9 cellular contexts compared by ENCODE assay signal in the genomic region with DNA sequence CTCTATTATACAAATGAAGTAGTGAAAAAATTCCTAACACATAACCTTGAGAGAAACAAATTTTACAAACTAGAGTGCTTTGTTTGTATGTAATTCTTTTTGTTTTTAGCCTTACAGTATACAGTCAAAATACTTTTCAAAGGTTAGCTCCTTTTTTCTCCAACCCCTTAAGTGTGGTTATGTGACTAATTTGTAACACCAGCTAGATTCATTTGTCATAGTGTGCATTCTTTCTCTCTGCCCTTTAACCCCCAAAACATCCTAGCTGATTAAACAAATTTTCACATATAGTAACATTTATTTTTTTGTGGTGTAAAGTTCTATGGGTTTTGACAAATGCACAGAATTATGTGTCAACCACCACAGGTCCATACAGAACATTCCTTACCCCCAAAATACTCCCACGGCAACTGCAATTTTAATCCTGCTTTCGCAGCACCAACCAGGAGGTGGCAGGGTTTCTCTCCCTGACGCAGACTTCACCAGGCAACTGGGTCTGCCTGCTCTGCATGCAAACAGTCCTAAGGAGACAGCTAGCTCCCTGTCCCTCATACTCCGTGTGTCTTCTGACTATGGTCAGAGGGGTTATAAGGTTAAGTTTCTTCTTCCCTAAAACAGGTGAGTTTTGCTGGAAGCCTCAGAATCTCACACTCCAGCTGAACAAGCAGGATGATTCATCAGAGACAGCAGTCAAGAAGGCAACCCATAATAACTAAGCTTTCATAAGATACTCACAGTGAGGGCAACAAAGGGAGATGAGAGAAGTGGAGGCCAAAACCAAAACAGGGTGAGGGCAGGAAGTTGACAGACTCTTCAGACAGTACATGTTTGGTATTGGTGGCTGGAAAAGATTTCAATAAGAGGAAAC. TPM values are rescaled to one million over a fixed set of nuclear protein-coding genes. Genes with fewer than 3 reads are reported as not detected.
A peak's percentile ranks its signal among the peaks of the same experiment; 100 is the strongest.
DNase-seq lines count a peak whose midpoint lies in the region; ATAC-seq, FAIRE-seq and TF ChIP-seq lines count a peak whose summit lies in the region.
"Had no signal": no experiment of that assay in that cellular context is flagged by ENCODE, and none has a peak within 500 bp of the region (broad histone marks: within the 10 kb centered on the region; RNA-seq: fewer than 3 reads in every experiment).

No MANE protein-coding gene starts in this region.

- no peaks in the 10 kb centered on the region for H4K20me1 ChIP-seq in HepG2 (ENCODE audit: insufficient read depth, low read length)

- BruUV-seq in HepG2 (replicated peaks; lab: Mats Ljungman, UMichigan), result TSS peak; percentile 11

- ATAC-seq in HepG2, result peak; percentile 94

- in situ Hi-C loops in HepG2 (cut with HindIII; ENCODE audit: extremely low pct_ligation_motif_present, low pct_unique_long_range_greater_than_20kb), result loop anchor here (5.0 kb wide), 1 partner anchor 161 kb away; no protein-coding TSS in a partner anchor

- no peak overlapping the region for H3K4me3 ChIP-seq in HepG2 (replicated peaks in 1 of 3; ENCODE audit: insufficient read depth in 1 of 3, low read depth in 2 of 3, low read length in 3 of 3)
- H3K4me3 ChIP-seq in stomach, result no peak overlapping the region

- H3K4me2 ChIP-seq in HepG2 (ENCODE audit: low read depth, low read length), result no peak overlapping the region

- CTCF ChIA-PET in RWPE1 (lab: Yijun Ruan, JAX), result interaction anchor here (0.5 to 2.9 kb wide), 28 partner anchors 9 to 649 kb away, joined by 3 to 21 read pairs (median 4); no protein-coding TSS in a partner anchor
- CTCF ChIA-PET in HepG2 (lab: Yijun Ruan, JAX; ENCODE audit: low intra/inter-chr PET ratio, low total read pairs), result interaction anchor here (1.2 to 2.5 kb wide), 3 partner anchors 66 to 160 kb away, joined by 3 to 32 read pairs (median 16); no protein-coding TSS in a partner anchor

- TF ChIP-seq RAD21 in HepG2 (CRISPR knock-in tag; IDR thresholded peaks at IDR 0.05), result peak; percentile 88

- POLR2A ChIA-PET in RWPE1 (lab: Yijun Ruan, JAX; ENCODE audit: low non-redundant PET), result interaction anchor here (0.7 kb wide), 1 partner anchor 108 kb away, joined by 3 read pairs; no protein-coding TSS in a partner anchor
- POLR2A ChIA-PET in HepG2 (lab: Yijun Ruan, JAX), result interaction anchor here (0.7 to 1.9 kb wide), 4 partner anchors 16 to 104 kb away, joined by 3 to 8 read pairs (median 4); no protein-coding TSS in a partner anchor

- intact Hi-C loops in HepG2 (cut with micrococcal nuclease; ENCODE audit: unreplicated experiment), result loop anchor here (1.0 to 5.0 kb wide), 4 partner anchors 41 to 206 kb away; no protein-coding TSS in a partner anchor
- intact Hi-C loops in stomach (cut with DNase I; ENCODE audit: low total_unique reads), result no loop called here

- DNase-seq in ELR (ENCODE audit: low read depth), result peak; percentile 77
- DNase-seq in HPDE6-E6E7 (ENCODE audit: extremely low spot score), result peak; percentile 74
- peak; percentile 82 for DNase-seq in RWPE1 (ENCODE audit: low spot score)
- DNase-seq in cerebellar cortex (ENCODE audit: low spot score), result peak; percentile 63
- peak; percentile 53 for DNase-seq in HepG2 (ENCODE audit: low spot score)
- DNase-seq in stomach, result peak; percentile 38
- no peak for DNase-seq in NCI-H345 (lab: John Stamatoyannopoulos, UW)
- no peak for DNase-seq in GF-D8 (lab: John Stamatoyannopoulos, UW)

- peak; percentile 72 for TF ChIP-seq CTCF in RWPE1 (conservative IDR thresholded peaks at IDR 0.05; ENCODE audit: low read depth)
- peak; percentile 87 for TF ChIP-seq CTCF in HepG2 (CRISPR knock-in tag; IDR thresholded peaks at IDR 0.05)
- TF ChIP-seq CTCF in stomach (IDR thresholded peaks at IDR 0.05), result peak in 4 of 7 experiments; percentile 26 to 42 (median 34)

- no peak overlapping the region for H3K9ac ChIP-seq in HepG2 (ENCODE audit: insufficient read depth, low read depth, low read length)

- peaks cover 14 to 30% of the 10 kb centered on the region in 2 experiments for H3K36me3 ChIP-seq in HepG2 (replicated peaks in 1 of 2; ENCODE audit: control insufficient read depth in 1 of 2, insufficient read depth in 2 of 2, low read length in 2 of 2)
- no peaks in the 10 kb centered on the region for H3K36me3 ChIP-seq in stomach

- H3K27ac ChIP-seq in RWPE1 (no peak overlapping the region), HepG2 (ENCODE audit: extremely low read length, insufficient read depth, low read length) (no peak overlapping the region), stomach (no peak overlapping the region)

- H3K4me1 ChIP-seq in HepG2 (ENCODE audit: insufficient read depth, low read length) (peaks cover 11% of the 10 kb centered on the region), stomach (peaks cover 0 to 6% (median 2%) of the 10 kb centered on the region in 4 donors)

- TF ChIP-seq EP300 in HepG2 (IDR thresholded peaks at IDR 0.05; ENCODE audit: low read depth in 2 of 2, low read length in 2 of 2) (no peak), HepG2 (CRISPR knock-in tag; IDR thresholded peaks at IDR 0.05; ENCODE audit: borderline replicate concordance) (no peak), stomach (IDR thresholded peaks at IDR 0.05) (no peak)

- H3K27me3 ChIP-seq in HepG2 (ENCODE audit: control insufficient read depth in 1 of 2, insufficient read depth in 2 of 2, low read length in 2 of 2) (no peaks in the 10 kb centered on the region; a peak in 1 of 5 replicates), stomach (peaks cover 0 to 3% (median 3%) of the 10 kb centered on the region in 3 donors)

- no peak for TF ChIP-seq POLR2A in HepG2 (IDR thresholded peaks at IDR 0.05; ENCODE audit: insufficient read depth in 1 of 2, low read depth in 2 of 2, low read length in 2 of 2)
- no peak for TF ChIP-seq POLR2A in stomach (IDR thresholded peaks at IDR 0.05)

- H3K9me3 ChIP-seq in HepG2 (ENCODE audit: low read length), result no peaks in the 10 kb centered on the region
- H3K9me3 ChIP-seq in stomach, result no peaks in the 10 kb centered on the region

- FAIRE-seq in HepG2 (lab: Jason Lieb, UNC), result peak; percentile 80

- H3K79me2 ChIP-seq in HepG2 (ENCODE audit: insufficient read depth, low read length), result no peaks in the 10 kb centered on the region

- no peak overlapping the region for H2AFZ ChIP-seq in HepG2 (ENCODE audit: low read length)

- 42% methylated on average over 4 of the region's 4 CpGs for WGBS in HepG2 (ENCODE audit: low lambda C conversion rate)
- 9 to 14% (median 10%) methylated on average over 4 of the region's 4 CpGs for WGBS in stomach, 5 donors

TF ChIP-seq in HepG2, 621 proteins besides CTCF, POLR2A, EP300 and RAD21 (continues in another document):
- no peak for TF ChIP-seq RELA (CRISPR knock-in tag; IDR thresholded peaks at IDR 0.05)
- TF ChIP-seq TEAD3 (CRISPR knock-in tag; optimal IDR thresholded peaks at IDR 0.05; ENCODE audit: borderline replicate concordance), result peak; percentile 22
- no peak for TF ChIP-seq CENPX (CRISPR knock-in tag; IDR thresholded peaks at IDR 0.05)
- TF ChIP-seq GATAD2A (CRISPR knock-in tag; IDR thresholded peaks at IDR 0.05), result 0 out of 2 replicates have a peak, but pooled peaks have one; percentile 16
- TF ChIP-seq, protein P1, sequence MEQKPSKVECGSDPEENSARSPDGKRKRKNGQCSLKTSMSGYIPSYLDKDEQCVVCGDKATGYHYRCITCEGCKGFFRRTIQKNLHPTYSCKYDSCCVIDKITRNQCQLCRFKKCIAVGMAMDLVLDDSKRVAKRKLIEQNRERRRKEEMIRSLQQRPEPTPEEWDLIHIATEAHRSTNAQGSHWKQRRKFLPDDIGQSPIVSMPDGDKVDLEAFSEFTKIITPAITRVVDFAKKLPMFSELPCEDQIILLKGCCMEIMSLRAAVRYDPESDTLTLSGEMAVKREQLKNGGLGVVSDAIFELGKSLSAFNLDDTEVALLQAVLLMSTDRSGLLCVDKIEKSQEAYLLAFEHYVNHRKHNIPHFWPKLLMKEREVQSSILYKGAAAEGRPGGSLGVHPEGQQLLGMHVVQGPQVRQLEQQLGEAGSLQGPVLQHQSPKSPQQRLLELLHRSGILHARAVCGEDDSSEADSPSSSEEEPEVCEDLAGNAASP (CRISPR knock-in tag; IDR thresholded peaks at IDR 0.05; ENCODE audit: borderline replicate concordance), result peak; percentile 54; the same call in 1 of the 2 replicates
- TF ChIP-seq, protein P2, sequence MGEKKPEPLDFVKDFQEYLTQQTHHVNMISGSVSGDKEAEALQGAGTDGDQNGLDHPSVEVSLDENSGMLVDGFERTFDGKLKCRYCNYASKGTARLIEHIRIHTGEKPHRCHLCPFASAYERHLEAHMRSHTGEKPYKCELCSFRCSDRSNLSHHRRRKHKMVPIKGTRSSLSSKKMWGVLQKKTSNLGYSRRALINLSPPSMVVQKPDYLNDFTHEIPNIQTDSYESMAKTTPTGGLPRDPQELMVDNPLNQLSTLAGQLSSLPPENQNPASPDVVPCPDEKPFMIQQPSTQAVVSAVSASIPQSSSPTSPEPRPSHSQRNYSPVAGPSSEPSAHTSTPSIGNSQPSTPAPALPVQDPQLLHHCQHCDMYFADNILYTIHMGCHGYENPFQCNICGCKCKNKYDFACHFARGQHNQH (CRISPR knock-in tag; IDR thresholded peaks at IDR 0.05), result peak; percentile 24; the same call in 1 of the 2 replicates
- TF ChIP-seq PAWR (CRISPR knock-in tag; IDR thresholded peaks at IDR 0.05; ENCODE audit: borderline replicate concordance), result no peak
- TF ChIP-seq NR2F1 (CRISPR knock-in tag; IDR thresholded peaks at IDR 0.05), result peak in 1 of 2 experiments; percentile 57; a peak in 2 of 4 replicates

RNA-seq across cellular contexts. Expression of a gene that starts 44.5 kb away (rescaled TPM):
- total RNA-seq in HepG2 (2016; rRNA removed; fragmentation: Illumina TruSeq; extraction: Trizol) (38.8 and 44.7 TPM in 2 replicates), stomach (not detected)
- total RNA-seq in HepG2 (2016; cell fraction: cytosol; rRNA removed; fragmentation: Illumina TruSeq; extraction: Trizol; ENCODE audit: low read depth), result 7.2 and 7.8 TPM in 2 replicates
- total RNA-seq in HepG2 (2016; cell fraction: insoluble cytoplasmic fraction; rRNA removed; fragmentation: Illumina TruSeq; extraction: Trizol), result 32.3 and 46.7 TPM in 2 replicates
- total RNA-seq in HepG2 (2016; cell fraction: membrane; rRNA removed; fragmentation: Illumina TruSeq; extraction: Trizol), result 22.5 and 25.3 TPM in 2 replicates
- 26.4 and 32.4 TPM in 2 replicates for total RNA-seq in HepG2 (2016; cell fraction: nucleus; rRNA removed; fragmentation: Illumina TruSeq; extraction: Trizol)
- polyA plus RNA-seq in HepG2 (2011; rRNA removed) (28.9 and 43.2 TPM in 2 replicates), stomach (1 to 10 TPM in 1 of 3 donors, under 1 TPM in 1, not detected in 1; 0.03 to 2.4 TPM)
- polyA plus RNA-seq in HepG2 (2011; cell fraction: cytosol; rRNA removed), result 25.4 and 37.8 TPM in 2 replicates
- polyA plus RNA-seq in HepG2 (2011; cell fraction: nucleus; rRNA removed), result 82.6 and 84.5 TPM in 2 replicates
- polyA plus RNA-seq in HepG2 (2012), result 22.4 and 32.6 TPM in 2 replicates
- polyA plus RNA-seq in HepG2 (2016; cell fraction: cytosol; fragmentation: Illumina TruSeq; extraction: Trizol; ENCODE audit: low read depth), result 6.7 and 7.0 TPM in 2 replicates
- polyA plus RNA-seq in HepG2 (2016; cell fraction: insoluble cytoplasmic fraction; fragmentation: Illumina TruSeq; extraction: Trizol; ENCODE audit: low read depth), result 34.3 and 43.6 TPM in 2 replicates
- polyA plus RNA-seq in HepG2 (2016; cell fraction: membrane; fragmentation: Illumina TruSeq; extraction: Trizol; ENCODE audit: low read depth), result 17.4 and 17.9 TPM in 2 replicates
- polyA plus RNA-seq in HepG2 (2016; cell fraction: nucleus; fragmentation: Illumina TruSeq; extraction: Trizol; ENCODE audit: insufficient read depth, low read depth), result 59.8 and 63.0 TPM in 2 replicates
- 75.6 TPM in 1 of 2 replicates, not detected in the other for polyA minus RNA-seq in HepG2 (2011; rRNA and poly(A)+ RNA removed; ENCODE audit: low replicate concordance)
- 33.2 and 39.7 TPM in 2 replicates for polyA minus RNA-seq in HepG2 (2011; cell fraction: cytosol; rRNA and poly(A)+ RNA removed)
- polyA minus RNA-seq in HepG2 (2011; cell fraction: nucleus; rRNA and poly(A)+ RNA removed), result 18.8 and 21.6 TPM in 2 replicates
- total RNA-seq: temporal lobe had no signal

Comparison
In these comparisons a context has a peak if more than half of its experiments do, and no peak if none do; other contexts are left out.
1. DNase-seq: peak in ELR (single experiment), HPDE6-E6E7 (single experiment), RWPE1 (single experiment), cerebellar cortex (single experiment), HepG2 (single experiment) and stomach (single experiment); none in NCI-H345 (single experiment) and GF-D8 (single experiment).
2. CTCF ChIP-seq: peak in every context shown above with its lines; median percentile 87 in HepG2; 72 in RWPE1; 34 in stomach.
3. RNA of a gene that starts 44.5 kb away (total RNA-seq): 7.2 to 46.7 TPM in HepG2; not detected in stomach; every median in the first group is over 4 times any median in the second.